ENCODE assay signal across 1 cellular context in the genomic region with DNA sequence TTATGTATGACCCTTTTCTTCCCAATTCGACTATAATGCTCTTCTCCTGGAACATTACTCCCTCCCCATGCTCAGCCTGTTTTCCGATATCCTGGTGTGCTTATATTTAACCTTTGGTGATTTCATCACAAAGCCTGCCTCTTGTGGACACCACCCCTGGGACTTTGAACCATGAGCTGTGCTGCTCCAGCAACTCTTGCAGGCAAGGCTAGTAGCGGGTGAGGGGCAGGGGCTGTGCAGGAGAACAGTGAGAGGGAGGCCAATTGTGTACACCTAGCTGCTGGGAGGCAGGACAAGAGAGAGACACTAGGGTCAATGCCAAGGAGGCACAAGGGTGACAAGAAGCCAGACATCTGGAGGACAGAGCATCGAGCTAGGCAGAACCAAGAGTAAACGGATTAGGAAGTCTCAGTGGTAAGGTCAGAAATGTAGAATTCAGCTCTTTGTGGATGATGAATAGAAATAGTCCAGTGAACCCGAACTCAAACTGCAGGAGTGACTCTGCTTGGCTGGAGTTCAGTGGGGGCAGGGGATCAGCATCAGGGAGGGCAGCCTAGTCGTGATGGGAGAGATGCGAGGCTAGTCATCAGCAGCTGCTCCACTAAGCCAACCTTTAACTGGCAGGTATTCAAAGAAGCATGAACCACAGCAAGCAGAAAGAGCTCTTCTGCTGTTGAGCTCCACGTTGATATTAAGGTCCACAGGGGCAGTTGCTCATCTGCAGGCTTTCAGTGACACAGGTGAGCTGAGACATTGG.
A peak's percentile ranks its signal among the peaks of the same experiment; 100 is the strongest.
TF ChIP-seq lines count a peak whose summit lies in the region.

No MANE protein-coding gene starts in this region.

TF ChIP-seq in HepG2, 621 proteins besides CTCF, POLR2A, EP300 and RAD21 (continued from another document and continues in another):
- TF ChIP-seq, protein P1, sequence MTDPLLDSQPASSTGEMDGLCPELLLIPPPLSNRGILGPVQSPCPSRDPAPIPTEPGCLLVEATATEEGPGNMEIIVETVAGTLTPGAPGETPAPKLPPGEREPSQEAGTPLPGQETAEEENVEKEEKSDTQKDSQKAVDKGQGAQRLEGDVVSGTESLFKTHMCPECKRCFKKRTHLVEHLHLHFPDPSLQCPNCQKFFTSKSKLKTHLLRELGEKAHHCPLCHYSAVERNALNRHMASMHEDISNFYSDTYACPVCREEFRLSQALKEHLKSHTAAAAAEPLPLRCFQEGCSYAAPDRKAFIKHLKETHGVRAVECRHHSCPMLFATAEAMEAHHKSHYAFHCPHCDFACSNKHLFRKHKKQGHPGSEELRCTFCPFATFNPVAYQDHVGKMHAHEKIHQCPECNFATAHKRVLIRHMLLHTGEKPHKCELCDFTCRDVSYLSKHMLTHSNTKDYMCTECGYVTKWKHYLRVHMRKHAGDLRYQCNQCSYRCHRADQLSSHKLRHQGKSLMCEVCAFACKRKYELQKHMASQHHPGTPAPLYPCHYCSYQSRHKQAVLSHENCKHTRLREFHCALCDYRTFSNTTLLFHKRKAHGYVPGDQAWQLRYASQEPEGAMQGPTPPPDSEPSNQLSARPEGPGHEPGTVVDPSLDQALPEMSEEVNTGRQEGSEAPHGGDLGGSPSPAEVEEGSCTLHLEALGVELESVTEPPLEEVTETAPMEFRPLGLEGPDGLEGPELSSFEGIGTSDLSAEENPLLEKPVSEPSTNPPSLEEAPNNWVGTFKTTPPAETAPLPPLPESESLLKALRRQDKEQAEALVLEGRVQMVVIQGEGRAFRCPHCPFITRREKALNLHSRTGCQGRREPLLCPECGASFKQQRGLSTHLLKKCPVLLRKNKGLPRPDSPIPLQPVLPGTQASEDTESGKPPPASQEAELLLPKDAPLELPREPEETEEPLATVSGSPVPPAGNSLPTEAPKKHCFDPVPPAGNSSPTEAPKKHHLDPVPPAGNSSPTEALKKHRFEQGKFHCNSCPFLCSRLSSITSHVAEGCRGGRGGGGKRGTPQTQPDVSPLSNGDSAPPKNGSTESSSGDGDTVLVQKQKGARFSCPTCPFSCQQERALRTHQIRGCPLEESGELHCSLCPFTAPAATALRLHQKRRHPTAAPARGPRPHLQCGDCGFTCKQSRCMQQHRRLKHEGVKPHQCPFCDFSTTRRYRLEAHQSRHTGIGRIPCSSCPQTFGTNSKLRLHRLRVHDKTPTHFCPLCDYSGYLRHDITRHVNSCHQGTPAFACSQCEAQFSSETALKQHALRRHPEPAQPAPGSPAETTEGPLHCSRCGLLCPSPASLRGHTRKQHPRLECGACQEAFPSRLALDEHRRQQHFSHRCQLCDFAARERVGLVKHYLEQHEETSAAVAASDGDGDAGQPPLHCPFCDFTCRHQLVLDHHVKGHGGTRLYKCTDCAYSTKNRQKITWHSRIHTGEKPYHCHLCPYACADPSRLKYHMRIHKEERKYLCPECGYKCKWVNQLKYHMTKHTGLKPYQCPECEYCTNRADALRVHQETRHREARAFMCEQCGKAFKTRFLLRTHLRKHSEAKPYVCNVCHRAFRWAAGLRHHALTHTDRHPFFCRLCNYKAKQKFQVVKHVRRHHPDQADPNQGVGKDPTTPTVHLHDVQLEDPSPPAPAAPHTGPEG (CRISPR knock-in tag; IDR thresholded peaks at IDR 0.05), result no peak
- TF ChIP-seq ZEB1 (IDR thresholded peaks at IDR 0.05; ENCODE audit: insufficient replicate concordance, low read depth) (no peak), ZSCAN29 (CRISPR knock-in tag; conservative IDR thresholded peaks at IDR 0.05) (0 out of 2 replicates have a peak, but pooled peaks have one; percentile 61), ZNF317 (CRISPR knock-in tag; IDR thresholded peaks at IDR 0.05) (peak; percentile 71), SOX5 (CRISPR knock-in tag; IDR thresholded peaks at IDR 0.05; ENCODE audit: borderline replicate concordance) (peak; percentile 59; the same call in 1 of the 2 replicates), ZMYM3 (CRISPR knock-in tag; IDR thresholded peaks at IDR 0.05) (peak; percentile 77), ZNF543 (CRISPR knock-in tag; IDR thresholded peaks at IDR 0.05) (peak; percentile 79), ZNF264 (CRISPR knock-in tag; IDR thresholded peaks at IDR 0.05) (peak; percentile 93), SIX1 (CRISPR knock-in tag; IDR thresholded peaks at IDR 0.05; ENCODE audit: borderline replicate concordance) (0 out of 2 replicates have a peak, but pooled peaks have one; percentile 38), ZNF296 (CRISPR knock-in tag; conservative IDR thresholded peaks at IDR 0.05) (no peak), ZSCAN9 (CRISPR knock-in tag; IDR thresholded peaks at IDR 0.05; ENCODE audit: borderline replicate concordance) (no peak), BORCS8-MEF2B (CRISPR knock-in tag; IDR thresholded peaks at IDR 0.05) (no peak), NPAS2 (CRISPR knock-in tag; IDR thresholded peaks at IDR 0.05; ENCODE audit: borderline replicate concordance) (no peak), ZBTB21 (CRISPR knock-in tag; IDR thresholded peaks at IDR 0.05) (0 out of 2 replicates have a peak, but pooled peaks have one; percentile 49), FOXK1 (CRISPR knock-in tag; IDR thresholded peaks at IDR 0.05; ENCODE audit: borderline replicate concordance, low read depth) (peak; percentile 72; the same call in 1 of the 2 replicates), JUNB (CRISPR knock-in tag; IDR thresholded peaks at IDR 0.05; ENCODE audit: borderline replicate concordance) (no peak; the same call in 1 of the 2 replicates), MIER2 (CRISPR knock-in tag; IDR thresholded peaks at IDR 0.05) (peak; percentile 66; the same call in 1 of the 2 replicates), ZMYM4 (CRISPR knock-in tag; IDR thresholded peaks at IDR 0.05) (peak; percentile 83), SP2 (CRISPR knock-in tag; IDR thresholded peaks at IDR 0.05) (no peak)
- TF ChIP-seq, protein P2, sequence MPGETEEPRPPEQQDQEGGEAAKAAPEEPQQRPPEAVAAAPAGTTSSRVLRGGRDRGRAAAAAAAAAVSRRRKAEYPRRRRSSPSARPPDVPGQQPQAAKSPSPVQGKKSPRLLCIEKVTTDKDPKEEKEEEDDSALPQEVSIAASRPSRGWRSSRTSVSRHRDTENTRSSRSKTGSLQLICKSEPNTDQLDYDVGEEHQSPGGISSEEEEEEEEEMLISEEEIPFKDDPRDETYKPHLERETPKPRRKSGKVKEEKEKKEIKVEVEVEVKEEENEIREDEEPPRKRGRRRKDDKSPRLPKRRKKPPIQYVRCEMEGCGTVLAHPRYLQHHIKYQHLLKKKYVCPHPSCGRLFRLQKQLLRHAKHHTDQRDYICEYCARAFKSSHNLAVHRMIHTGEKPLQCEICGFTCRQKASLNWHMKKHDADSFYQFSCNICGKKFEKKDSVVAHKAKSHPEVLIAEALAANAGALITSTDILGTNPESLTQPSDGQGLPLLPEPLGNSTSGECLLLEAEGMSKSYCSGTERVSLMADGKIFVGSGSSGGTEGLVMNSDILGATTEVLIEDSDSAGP (CRISPR knock-in tag; IDR thresholded peaks at IDR 0.05; ENCODE audit: borderline replicate concordance), result no peak
- TF ChIP-seq, protein P3, sequence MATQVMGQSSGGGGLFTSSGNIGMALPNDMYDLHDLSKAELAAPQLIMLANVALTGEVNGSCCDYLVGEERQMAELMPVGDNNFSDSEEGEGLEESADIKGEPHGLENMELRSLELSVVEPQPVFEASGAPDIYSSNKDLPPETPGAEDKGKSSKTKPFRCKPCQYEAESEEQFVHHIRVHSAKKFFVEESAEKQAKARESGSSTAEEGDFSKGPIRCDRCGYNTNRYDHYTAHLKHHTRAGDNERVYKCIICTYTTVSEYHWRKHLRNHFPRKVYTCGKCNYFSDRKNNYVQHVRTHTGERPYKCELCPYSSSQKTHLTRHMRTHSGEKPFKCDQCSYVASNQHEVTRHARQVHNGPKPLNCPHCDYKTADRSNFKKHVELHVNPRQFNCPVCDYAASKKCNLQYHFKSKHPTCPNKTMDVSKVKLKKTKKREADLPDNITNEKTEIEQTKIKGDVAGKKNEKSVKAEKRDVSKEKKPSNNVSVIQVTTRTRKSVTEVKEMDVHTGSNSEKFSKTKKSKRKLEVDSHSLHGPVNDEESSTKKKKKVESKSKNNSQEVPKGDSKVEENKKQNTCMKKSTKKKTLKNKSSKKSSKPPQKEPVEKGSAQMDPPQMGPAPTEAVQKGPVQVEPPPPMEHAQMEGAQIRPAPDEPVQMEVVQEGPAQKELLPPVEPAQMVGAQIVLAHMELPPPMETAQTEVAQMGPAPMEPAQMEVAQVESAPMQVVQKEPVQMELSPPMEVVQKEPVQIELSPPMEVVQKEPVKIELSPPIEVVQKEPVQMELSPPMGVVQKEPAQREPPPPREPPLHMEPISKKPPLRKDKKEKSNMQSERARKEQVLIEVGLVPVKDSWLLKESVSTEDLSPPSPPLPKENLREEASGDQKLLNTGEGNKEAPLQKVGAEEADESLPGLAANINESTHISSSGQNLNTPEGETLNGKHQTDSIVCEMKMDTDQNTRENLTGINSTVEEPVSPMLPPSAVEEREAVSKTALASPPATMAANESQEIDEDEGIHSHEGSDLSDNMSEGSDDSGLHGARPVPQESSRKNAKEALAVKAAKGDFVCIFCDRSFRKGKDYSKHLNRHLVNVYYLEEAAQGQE (IDR thresholded peaks at IDR 0.05; ENCODE audit: borderline replicate concordance in 1 of 2, low read depth in 1 of 2, low read length in 2 of 2), result 0 out of 4 replicates have a peak, but pooled peaks of 1 of the 2 experiments have one; percentile 20
- TF ChIP-seq, protein P4, sequence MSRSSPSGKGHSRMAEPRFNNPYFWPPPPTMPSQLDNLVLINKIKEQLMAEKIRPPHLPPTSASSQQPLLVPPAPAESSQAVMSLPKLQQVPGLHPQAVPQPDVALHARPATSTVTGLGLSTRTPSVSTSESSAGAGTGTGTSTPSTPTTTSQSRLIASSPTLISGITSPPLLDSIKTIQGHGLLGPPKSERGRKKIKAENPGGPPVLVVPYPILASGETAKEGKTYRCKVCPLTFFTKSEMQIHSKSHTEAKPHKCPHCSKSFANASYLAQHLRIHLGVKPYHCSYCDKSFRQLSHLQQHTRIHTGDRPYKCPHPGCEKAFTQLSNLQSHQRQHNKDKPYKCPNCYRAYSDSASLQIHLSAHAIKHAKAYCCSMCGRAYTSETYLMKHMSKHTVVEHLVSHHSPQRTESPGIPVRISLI (CRISPR knock-in tag; IDR thresholded peaks at IDR 0.05; ENCODE audit: borderline replicate concordance), result peak; percentile 47; the same call in 1 of the 2 replicates
- TF ChIP-seq, protein P5, sequence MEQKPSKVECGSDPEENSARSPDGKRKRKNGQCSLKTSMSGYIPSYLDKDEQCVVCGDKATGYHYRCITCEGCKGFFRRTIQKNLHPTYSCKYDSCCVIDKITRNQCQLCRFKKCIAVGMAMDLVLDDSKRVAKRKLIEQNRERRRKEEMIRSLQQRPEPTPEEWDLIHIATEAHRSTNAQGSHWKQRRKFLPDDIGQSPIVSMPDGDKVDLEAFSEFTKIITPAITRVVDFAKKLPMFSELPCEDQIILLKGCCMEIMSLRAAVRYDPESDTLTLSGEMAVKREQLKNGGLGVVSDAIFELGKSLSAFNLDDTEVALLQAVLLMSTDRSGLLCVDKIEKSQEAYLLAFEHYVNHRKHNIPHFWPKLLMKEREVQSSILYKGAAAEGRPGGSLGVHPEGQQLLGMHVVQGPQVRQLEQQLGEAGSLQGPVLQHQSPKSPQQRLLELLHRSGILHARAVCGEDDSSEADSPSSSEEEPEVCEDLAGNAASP (CRISPR knock-in tag; IDR thresholded peaks at IDR 0.05; ENCODE audit: borderline replicate concordance), result peak; percentile 50; the same call in 1 of the 2 replicates
- TF ChIP-seq, protein P6, sequence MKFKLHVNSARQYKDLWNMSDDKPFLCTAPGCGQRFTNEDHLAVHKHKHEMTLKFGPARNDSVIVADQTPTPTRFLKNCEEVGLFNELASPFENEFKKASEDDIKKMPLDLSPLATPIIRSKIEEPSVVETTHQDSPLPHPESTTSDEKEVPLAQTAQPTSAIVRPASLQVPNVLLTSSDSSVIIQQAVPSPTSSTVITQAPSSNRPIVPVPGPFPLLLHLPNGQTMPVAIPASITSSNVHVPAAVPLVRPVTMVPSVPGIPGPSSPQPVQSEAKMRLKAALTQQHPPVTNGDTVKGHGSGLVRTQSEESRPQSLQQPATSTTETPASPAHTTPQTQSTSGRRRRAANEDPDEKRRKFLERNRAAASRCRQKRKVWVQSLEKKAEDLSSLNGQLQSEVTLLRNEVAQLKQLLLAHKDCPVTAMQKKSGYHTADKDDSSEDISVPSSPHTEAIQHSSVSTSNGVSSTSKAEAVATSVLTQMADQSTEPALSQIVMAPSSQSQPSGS (CRISPR knock-in tag; IDR thresholded peaks at IDR 0.05), result peak; percentile 71; the same call in 1 of the 2 replicates
- TF ChIP-seq, protein P7, sequence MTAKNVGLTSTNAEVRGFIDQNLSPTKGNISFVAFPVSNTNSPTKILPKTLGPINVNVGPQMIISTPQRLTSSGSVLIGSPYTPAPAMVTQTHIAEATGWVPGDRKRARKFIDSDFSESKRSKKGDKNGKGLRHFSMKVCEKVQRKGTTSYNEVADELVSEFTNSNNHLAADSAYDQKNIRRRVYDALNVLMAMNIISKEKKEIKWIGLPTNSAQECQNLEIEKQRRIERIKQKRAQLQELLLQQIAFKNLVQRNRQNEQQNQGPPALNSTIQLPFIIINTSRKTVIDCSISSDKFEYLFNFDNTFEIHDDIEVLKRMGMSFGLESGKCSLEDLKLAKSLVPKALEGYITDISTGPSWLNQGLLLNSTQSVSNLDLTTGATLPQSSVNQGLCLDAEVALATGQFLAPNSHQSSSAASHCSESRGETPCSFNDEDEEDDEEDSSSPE (CRISPR knock-in tag; IDR thresholded peaks at IDR 0.05), result peak; percentile 9; the same call in 1 of the 2 replicates
- TF ChIP-seq, protein P8, sequence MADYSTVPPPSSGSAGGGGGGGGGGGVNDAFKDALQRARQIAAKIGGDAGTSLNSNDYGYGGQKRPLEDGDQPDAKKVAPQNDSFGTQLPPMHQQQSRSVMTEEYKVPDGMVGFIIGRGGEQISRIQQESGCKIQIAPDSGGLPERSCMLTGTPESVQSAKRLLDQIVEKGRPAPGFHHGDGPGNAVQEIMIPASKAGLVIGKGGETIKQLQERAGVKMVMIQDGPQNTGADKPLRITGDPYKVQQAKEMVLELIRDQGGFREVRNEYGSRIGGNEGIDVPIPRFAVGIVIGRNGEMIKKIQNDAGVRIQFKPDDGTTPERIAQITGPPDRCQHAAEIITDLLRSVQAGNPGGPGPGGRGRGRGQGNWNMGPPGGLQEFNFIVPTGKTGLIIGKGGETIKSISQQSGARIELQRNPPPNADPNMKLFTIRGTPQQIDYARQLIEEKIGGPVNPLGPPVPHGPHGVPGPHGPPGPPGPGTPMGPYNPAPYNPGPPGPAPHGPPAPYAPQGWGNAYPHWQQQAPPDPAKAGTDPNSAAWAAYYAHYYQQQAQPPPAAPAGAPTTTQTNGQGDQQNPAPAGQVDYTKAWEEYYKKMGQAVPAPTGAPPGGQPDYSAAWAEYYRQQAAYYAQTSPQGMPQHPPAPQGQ (CRISPR knock-in tag; IDR thresholded peaks at IDR 0.05; ENCODE audit: borderline replicate concordance), result no peak
- TF ChIP-seq, protein P9, sequence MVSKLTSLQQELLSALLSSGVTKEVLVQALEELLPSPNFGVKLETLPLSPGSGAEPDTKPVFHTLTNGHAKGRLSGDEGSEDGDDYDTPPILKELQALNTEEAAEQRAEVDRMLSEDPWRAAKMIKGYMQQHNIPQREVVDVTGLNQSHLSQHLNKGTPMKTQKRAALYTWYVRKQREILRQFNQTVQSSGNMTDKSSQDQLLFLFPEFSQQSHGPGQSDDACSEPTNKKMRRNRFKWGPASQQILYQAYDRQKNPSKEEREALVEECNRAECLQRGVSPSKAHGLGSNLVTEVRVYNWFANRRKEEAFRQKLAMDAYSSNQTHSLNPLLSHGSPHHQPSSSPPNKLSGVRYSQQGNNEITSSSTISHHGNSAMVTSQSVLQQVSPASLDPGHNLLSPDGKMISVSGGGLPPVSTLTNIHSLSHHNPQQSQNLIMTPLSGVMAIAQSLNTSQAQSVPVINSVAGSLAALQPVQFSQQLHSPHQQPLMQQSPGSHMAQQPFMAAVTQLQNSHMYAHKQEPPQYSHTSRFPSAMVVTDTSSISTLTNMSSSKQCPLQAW (CRISPR knock-in tag; IDR thresholded peaks at IDR 0.05), result peak; percentile 83
